Comparison of ENCODE assay signal across 18 cellular contexts in the genomic region with DNA sequence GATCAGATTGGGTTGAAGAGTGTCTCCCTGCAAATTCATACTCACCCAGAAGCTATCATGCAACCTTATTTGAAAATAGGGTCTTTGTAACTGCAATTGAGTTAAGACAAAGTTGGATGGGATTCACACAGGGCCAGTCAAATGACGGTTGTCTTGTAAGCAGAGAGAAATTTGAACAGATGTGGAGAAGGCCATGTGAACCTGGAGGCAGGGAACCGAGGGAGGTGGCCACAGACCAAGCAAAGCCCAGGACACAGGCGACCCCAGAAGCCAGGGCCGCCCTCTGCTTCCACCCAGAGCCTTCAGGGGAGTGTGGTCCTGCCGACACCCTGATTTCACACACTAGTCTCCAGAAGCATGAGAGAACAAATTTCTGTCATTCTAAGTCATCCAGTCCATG.
DNase-seq lines count a peak whose midpoint lies in the region; ATAC-seq and TF ChIP-seq lines count a peak whose summit lies in the region.
"Had no signal": no experiment of that assay in that cellular context is flagged by ENCODE, and none has a peak within 500 bp of the region (broad histone marks: within the 10 kb centered on the region; RNA-seq: fewer than 3 reads in every experiment).

No MANE protein-coding gene starts in this region.

- no peak overlapping the region for H3K4me3 ChIP-seq in esophagus squamous epithelium
- H3K4me3 ChIP-seq: K562, pancreas, thoracic aorta had no signal

- TF ChIP-seq POLR2A in esophagus squamous epithelium (IDR thresholded peaks at IDR 0.05), result no peak

- ATAC-seq in stimulated activated naive CD8-positive, alpha-beta T cell treated with anti-CD3 and anti-CD28 coated beads, Interleukin-15, Interleukin-2, amounts not matched to agents 100 U/mL and 50 U/mL, for 24 hours, result no peak
- no peak for ATAC-seq in activated naive CD4-positive, alpha-beta T cell treated with anti-CD3 and anti-CD28 coated beads, Interleukin-2, amount 50 U/mL, for 72 hours
- no peak for ATAC-seq in naive thymus-derived CD8-positive, alpha-beta T cell
- ATAC-seq in HG02763 (IDR thresholded peaks at IDR 0.05; ENCODE audit: unreplicated experiment), result no peak
- ATAC-seq: K562 had no signal

- H3K4me1 Mint-ChIP-seq in stimulated activated naive CD8-positive, alpha-beta T cell treated with anti-CD3 and anti-CD28 coated beads, Interleukin-15, Interleukin-2, amounts not matched to agents 100 ng/mL and 50 ng/mL, for 24 hours (ENCODE audit: low read depth), result peaks cover 77% of the 10 kb centered on the region
- H3K4me1 Mint-ChIP-seq in naive thymus-derived CD8-positive, alpha-beta T cell, result peaks cover 27 to 68% (median 53%) of the 10 kb centered on the region in 4 donors

- no peaks in the 10 kb centered on the region for H3K27me3 Mint-ChIP-seq in stimulated activated naive CD8-positive, alpha-beta T cell treated with anti-CD3 and anti-CD28 coated beads, Interleukin-15, Interleukin-2, amounts not matched to agents 100 ng/mL and 50 ng/mL, for 24 hours
- H3K27me3 Mint-ChIP-seq in naive thymus-derived CD8-positive, alpha-beta T cell, result no peaks in the 10 kb centered on the region

- no peaks in the 10 kb centered on the region for H3K9me3 Mint-ChIP-seq in stimulated activated naive CD8-positive, alpha-beta T cell treated with anti-CD3 and anti-CD28 coated beads, Interleukin-15, Interleukin-2, amounts not matched to agents 100 ng/mL and 50 ng/mL, for 24 hours
- H3K9me3 Mint-ChIP-seq in activated naive CD4-positive, alpha-beta T cell treated with anti-CD3 and anti-CD28 coated beads, Interleukin-2, amount 50 U/mL, for 72 hours, result peaks cover 0 to 6% of the 10 kb centered on the region in 2 donors
- no peaks in the 10 kb centered on the region for H3K9me3 Mint-ChIP-seq in naive thymus-derived CD8-positive, alpha-beta T cell

- intact Hi-C loops in esophagus squamous epithelium (cut with DNase I), result no loop called here

- H3K36me3 ChIP-seq in esophagus squamous epithelium, result no peaks in the 10 kb centered on the region
- H3K36me3 ChIP-seq: pancreas, thoracic aorta had no signal

- H3K9me3 ChIP-seq in esophagus squamous epithelium, result no peaks in the 10 kb centered on the region
- H3K9me3 ChIP-seq: pancreas, thoracic aorta had no signal

- 70 to 88% methylated on average over 5 of the region's 5 CpGs for WGBS in esophagus squamous epithelium, 2 donors

- TF ChIP-seq CTCF in esophagus squamous epithelium (IDR thresholded peaks at IDR 0.05), result no peak

- H3K27ac ChIP-seq in esophagus squamous epithelium, result peak overlapping the region in 1 of 4 donors; percentile 11
- H3K27ac ChIP-seq: dorsolateral prefrontal cortex, epithelial cell of prostate, foreskin keratinocyte, pancreas, thoracic aorta had no signal

- no peaks in the 10 kb centered on the region for H3K27me3 ChIP-seq in esophagus squamous epithelium
- H3K27me3 ChIP-seq: dorsolateral prefrontal cortex, foreskin keratinocyte, pancreas had no signal

- no peak for DNase-seq in stimulated activated naive CD8-positive, alpha-beta T cell treated with anti-CD3 and anti-CD28 coated beads, Interleukin-15, Interleukin-2, amounts not matched to agents 100 U/mL and 50 U/mL, for 24 hours
- DNase-seq in activated naive CD4-positive, alpha-beta T cell treated with anti-CD3 and anti-CD28 coated beads, Interleukin-2, amount 50 U/mL, for 72 hours (ENCODE audit: low spot score in 2 of 2), result no peak
- no peak for DNase-seq in naive thymus-derived CD8-positive, alpha-beta T cell
- DNase-seq in esophagus squamous epithelium (lab: John Stamatoyannopoulos, UW) (no peak), NCI-H446 (lab: John Stamatoyannopoulos, UW) (no peak)
- DNase-seq: aorta, COR-L47, dorsolateral prefrontal cortex, H7, mammary epithelial cell, NCI-H146, pancreas had no signal

- peak overlapping the region; percentile 84 for H3K27ac Mint-ChIP-seq in stimulated activated naive CD8-positive, alpha-beta T cell treated with anti-CD3 and anti-CD28 coated beads, Interleukin-15, Interleukin-2, amounts not matched to agents 100 ng/mL and 50 ng/mL, for 24 hours
- H3K27ac Mint-ChIP-seq in activated naive CD4-positive, alpha-beta T cell treated with anti-CD3 and anti-CD28 coated beads, Interleukin-2, amount 50 U/mL, for 72 hours, result peak overlapping the region; percentile 90 to 92
- H3K27ac Mint-ChIP-seq in naive thymus-derived CD8-positive, alpha-beta T cell, result peak overlapping the region; percentile 17 to 94 (median 84)

- H3K4me1 ChIP-seq in esophagus squamous epithelium, result peaks cover 3 to 28% (median 4%) of the 10 kb centered on the region in 3 donors
- H3K4me1 ChIP-seq: foreskin keratinocyte, pancreas had no signal

- no peak overlapping the region for H3K4me3 Mint-ChIP-seq in stimulated activated naive CD8-positive, alpha-beta T cell treated with anti-CD3 and anti-CD28 coated beads, Interleukin-15, Interleukin-2, amounts not matched to agents 100 ng/mL and 50 ng/mL, for 24 hours
- H3K4me3 Mint-ChIP-seq in naive thymus-derived CD8-positive, alpha-beta T cell, result peak overlapping the region in 3 of 10 donors; percentile 1 to 56 (median 5)

- POLR2A ChIA-PET in naive thymus-derived CD8-positive, alpha-beta T cell (lab: Charles Lee), result interaction anchor here (0.7 kb wide), 1 partner anchor 141 kb away, joined by 3 read pairs; the partner anchor contains the start of gene SFMBT2

- peaks cover 50% of the 10 kb centered on the region for H3K36me3 Mint-ChIP-seq in stimulated activated naive CD8-positive, alpha-beta T cell treated with anti-CD3 and anti-CD28 coated beads, Interleukin-15, Interleukin-2, amounts not matched to agents 100 ng/mL and 50 ng/mL, for 24 hours (ENCODE audit: low read depth)
- peaks cover 14 to 60% of the 10 kb centered on the region in 2 donors for H3K36me3 Mint-ChIP-seq in activated naive CD4-positive, alpha-beta T cell treated with anti-CD3 and anti-CD28 coated beads, Interleukin-2, amount 50 U/mL, for 72 hours
- H3K36me3 Mint-ChIP-seq in naive thymus-derived CD8-positive, alpha-beta T cell, result peaks cover 0 to 22% (median 8%) of the 10 kb centered on the region in 3 donors
